In genomic region chr9:3477236-3477834, GRCh38 we compare ENCODE assay signal across 12 cellular contexts. TPM values are rescaled to one million over a fixed set of nuclear protein-coding genes. Genes with fewer than 3 reads are reported as not detected.
DNase-seq lines count a peak whose midpoint lies in the region; ATAC-seq, FAIRE-seq and TF ChIP-seq lines count a peak whose summit lies in the region.
"Had no signal": no experiment of that assay in that cellular context is flagged by ENCODE, and none has a peak within 500 bp of the region (broad histone marks: within the 10 kb centered on the region; RNA-seq: fewer than 3 reads in every experiment).

No MANE protein-coding gene starts in this region.

- WGBS in A549 (ENCODE audit: missing lambda C conversion rate): 89% methylated on average over 4 of the region's 4 CpGs
- 90 to 91% methylated on average over 4 of the region's 4 CpGs for WGBS in pancreas, 2 donors

- peak overlapping the region; percentile 85 to 95 (median 85) for H3K27ac Mint-ChIP-seq in IgD-negative memory B cell
- H3K27ac Mint-ChIP-seq in activated naive CD8-positive, alpha-beta T cell treated with anti-CD3 and anti-CD28 coated beads, Interleukin-2, amount 10 ng/mL, durations not matched to agents 7 days and 5 days: peak overlapping the region; percentile 97

- FAIRE-seq in A549 (lab: Jason Lieb, UNC) (peak; percentile 54), pancreas (lab: Jason Lieb, UNC) (no peak), RCC 7860 (lab: Jason Lieb, UNC) (no peak)

- DNase-seq in A549 (ENCODE audit: low read depth in 1 of 2, low spot score in 1 of 2) (no peak), GM12864 (ENCODE audit: low read depth) (peak; percentile 47), pancreas (no peak), RCC 7860 (ENCODE audit: low spot score) (no peak), kidney glomerular epithelial cell (lab: John Stamatoyannopoulos, UW) (no peak)
- no peak for DNase-seq in activated naive CD8-positive, alpha-beta T cell treated with anti-CD3 and anti-CD28 coated beads, Interleukin-2, amount 10 ng/mL, durations not matched to agents 7 days and 5 days
- DNase-seq: left lung; stimulated activated CD4-positive, alpha-beta T cell treated with anti-CD3 and anti-CD28 coated beads, Interleukin-4, amount 100 ng/mL, for 24 hours had no signal

- no peaks in the 10 kb centered on the region for H3K36me3 Mint-ChIP-seq in IgD-negative memory B cell
- H3K36me3 Mint-ChIP-seq in activated naive CD8-positive, alpha-beta T cell treated with anti-CD3 and anti-CD28 coated beads, Interleukin-2, amount 10 ng/mL, durations not matched to agents 7 days and 5 days: peaks cover 23% of the 10 kb centered on the region

- H3K27me3 Mint-ChIP-seq in IgD-negative memory B cell: no peaks in the 10 kb centered on the region
- no peaks in the 10 kb centered on the region for H3K27me3 Mint-ChIP-seq in activated naive CD8-positive, alpha-beta T cell treated with anti-CD3 and anti-CD28 coated beads, Interleukin-2, amount 10 ng/mL, durations not matched to agents 7 days and 5 days

- H3K27ac ChIP-seq in A549 (no peak overlapping the region), pancreas (no peak overlapping the region)
- H3K27ac ChIP-seq: parathyroid adenoma had no signal

- no peak overlapping the region for H3K4me2 ChIP-seq in A549

- H3K4me3 ChIP-seq in A549 (no peak overlapping the region), GM12864 (ENCODE audit: low read depth, low read length) (peak overlapping the region; percentile 29; the same call in 1 of the 2 replicates), pancreas (no peak overlapping the region)
- H3K4me3 ChIP-seq: left lung had no signal

- H3K36me3 ChIP-seq in pancreas: no peaks in the 10 kb centered on the region
- H3K36me3 ChIP-seq: left lung had no signal

- peaks cover 0 to 9% (median 5%) of the 10 kb centered on the region in 3 donors for H3K9me3 Mint-ChIP-seq in IgD-negative memory B cell
- peaks cover 4% of the 10 kb centered on the region for H3K9me3 Mint-ChIP-seq in activated naive CD8-positive, alpha-beta T cell treated with anti-CD3 and anti-CD28 coated beads, Interleukin-2, amount 10 ng/mL, durations not matched to agents 7 days and 5 days

- ATAC-seq in A549: no peak
- ATAC-seq in activated naive CD8-positive, alpha-beta T cell treated with anti-CD3 and anti-CD28 coated beads, Interleukin-2, amount 10 ng/mL, durations not matched to agents 7 days and 5 days (ENCODE audit: low read depth): peak; percentile 51
- ATAC-seq in pancreas: no peak
- no peak for ATAC-seq in GM19023 (IDR thresholded peaks at IDR 0.05; ENCODE audit: unreplicated experiment)
- ATAC-seq: left lung, Panc1 had no signal

- POLR2A ChIA-PET in A549 (lab: Yijun Ruan, JAX): no interaction called here
- POLR2A ChIA-PET in activated naive CD8-positive, alpha-beta T cell treated with anti-CD3 and anti-CD28 coated beads, Interleukin-2, amount 10 ng/mL, durations not matched to agents 7 days and 5 days (lab: Charles Lee): interaction anchor here (1.7 to 5.9 kb wide), 2 partner anchors 46 to 50 kb away, joined by 4 to 61 read pairs; partner anchors contain the start of gene RFX3

- no peak for TF ChIP-seq EP300 in A549 (IDR thresholded peaks at IDR 0.05)

- no peaks in the 10 kb centered on the region for H3K27me3 ChIP-seq in pancreas
- H3K27me3 ChIP-seq: left lung had no signal

- peak overlapping the region; percentile 63 to 84 (median 74) for H3K4me3 Mint-ChIP-seq in IgD-negative memory B cell
- H3K4me3 Mint-ChIP-seq in activated naive CD8-positive, alpha-beta T cell treated with anti-CD3 and anti-CD28 coated beads, Interleukin-2, amount 10 ng/mL, durations not matched to agents 7 days and 5 days: peak overlapping the region; percentile 89

- TF ChIP-seq RAD21 in A549 (conservative IDR thresholded peaks at IDR 0.05 in 1 of 2, IDR thresholded peaks at IDR 0.05 in 1 of 2): no peak

- intact Hi-C loops in pancreas (cut with DNase I): no loop called here

- CTCF ChIA-PET in A549 (lab: Yijun Ruan, JAX): no interaction called here

- TF ChIP-seq POLR2A in A549 (IDR thresholded peaks at IDR 0.05; ENCODE audit: low read length): no peak

- H3K4me1 Mint-ChIP-seq in IgD-negative memory B cell: peaks cover 62 to 70% (median 69%) of the 10 kb centered on the region in 3 donors
- H3K4me1 Mint-ChIP-seq in activated naive CD8-positive, alpha-beta T cell treated with anti-CD3 and anti-CD28 coated beads, Interleukin-2, amount 10 ng/mL, durations not matched to agents 7 days and 5 days: peaks cover 37% of the 10 kb centered on the region

- H3K4me1 ChIP-seq in A549: 0 out of 3 replicates have a peak, but pooled peaks cover 4% of the 10 kb centered on the region
- H3K4me1 ChIP-seq in pancreas: no peaks in the 10 kb centered on the region
- H3K4me1 ChIP-seq: parathyroid adenoma had no signal

- H3K9me3 ChIP-seq in A549: peaks cover 9% of the 10 kb centered on the region; the same call in 1 of the 3 replicates
- no peaks in the 10 kb centered on the region for H3K9me3 ChIP-seq in pancreas

- TF ChIP-seq CTCF in A549 (IDR thresholded peaks at IDR 0.05) (no peak), GM12864 (IDR thresholded peaks at IDR 0.05; ENCODE audit: low read depth, low read length, missing control alignments) (no peak), pancreas (IDR thresholded peaks at IDR 0.05) (no peak)

TF ChIP-seq in A549, 52 proteins besides CTCF, POLR2A, EP300 and RAD21:
- no peak for TF ChIP-seq FOXS1 (CRISPR knock-in tag; IDR thresholded peaks at IDR 0.05)
- TF ChIP-seq FOSB (CRISPR knock-in tag; IDR thresholded peaks at IDR 0.05): no peak
- no peak for TF ChIP-seq MAFK (IDR thresholded peaks at IDR 0.05; ENCODE audit: partially characterized antibody)
- TF ChIP-seq JUN (IDR thresholded peaks at IDR 0.05): no peak
- no peak for TF ChIP-seq RNF2 (IDR thresholded peaks at IDR 0.05; ENCODE audit: borderline replicate concordance, low read depth)

RNA-seq across cellular contexts. Expression of gene RFX3, which starts 48.5 kb away (rescaled TPM):
- polyA plus RNA-seq in A549 (2011; rRNA removed) (7.9 and 9.0 TPM in 2 replicates), A549 (2017; fragmentation: RNase III; extraction: RNeasy Plus Mini Kit Qiagen cat#74134 plus additional on column Dnase treatment) (1.3 to 1.5 TPM (median 1.4 TPM) in 3 replicates), IgD-negative memory B cell (5.0 TPM), pancreas (1 to 10 TPM; 1.2 to 3.7 TPM)
- polyA plus RNA-seq in A549 (2012; cell fraction: cytosol; rRNA removed): 1.5 and 1.7 TPM in 2 replicates
- 3.5 and 3.8 TPM in 2 replicates for polyA plus RNA-seq in A549 (2012; cell fraction: nucleus; rRNA removed)
- polyA minus RNA-seq in A549 (2011; rRNA and poly(A)+ RNA removed): 83.5 and 119 TPM in 2 replicates
- total RNA-seq in activated naive CD8-positive, alpha-beta T cell treated with anti-CD3 and anti-CD28 coated beads, Interleukin-2, amount 10 ng/mL, durations not matched to agents 7 days and 5 days: 10 to 100 TPM; 13.5 to 16.2 TPM
- 10 to 100 TPM in 1 of 6 donors, 1 to 10 TPM in 5; 4.8 to 12.2 (median 5.2) TPM for total RNA-seq in pancreas
